In genomic region chr1:156086256-156086662, GRCh38 we compare ENCODE assay signal across 14 cellular contexts. TPM values are rescaled to one million over a fixed set of nuclear protein-coding genes. Genes with fewer than 3 reads are reported as not detected.
DNase-seq lines count a peak whose midpoint lies in the region; ATAC-seq, FAIRE-seq and TF ChIP-seq lines count a peak whose summit lies in the region.
"Had no signal": no experiment of that assay in that cellular context is flagged by ENCODE, and none has a peak within 500 bp of the region (broad histone marks: within the 10 kb centered on the region; RNA-seq: fewer than 3 reads in every experiment).

No MANE protein-coding gene starts in this region.

- no peak overlapping the region for H4K8ac ChIP-seq in H1 (ENCODE audit: extremely low read depth, insufficient read depth, low read length)
- H4K8ac ChIP-seq in mesendoderm (ENCODE audit: low read depth, low read length), result no peak overlapping the region

- no peak overlapping the region for H3K4me3 Mint-ChIP-seq in CD8-positive, alpha-beta T cell

- POLR2A ChIA-PET in H1 (lab: Charles Lee; ENCODE audit: partially characterized antibody), result interaction anchor here (1.1 to 29.6 kb wide), 5 partner anchors 10 to 103 kb away, joined by 3 to 763 read pairs (median 12); partner anchors contain the start of gene LMNA
- POLR2A ChIA-PET in CD8-positive, alpha-beta T cell (lab: Charles Lee), result no interaction called here

- intact Hi-C loops in left colon (cut with DNase I, micrococcal nuclease), result no loop called here
- intact Hi-C loops in CD8-positive, alpha-beta T cell (cut with DNase I, micrococcal nuclease), result no loop called here

- H3K4me3 ChIP-seq in AG10803 (ENCODE audit: low read length) (no peak overlapping the region), H1 (ENCODE audit: extremely low read depth in 1 of 4, insufficient read depth in 2 of 4, low read depth in 3 of 4, low read length in 4 of 4) (no peak overlapping the region), mesendoderm (ENCODE audit: low read length) (no peak overlapping the region)
- H3K4me3 ChIP-seq in CD8-positive, alpha-beta T cell (ENCODE audit: low read depth, low read length), result no peak overlapping the region

- H2BK5ac ChIP-seq in H1 (ENCODE audit: low read depth, low read length) (no peak overlapping the region), mesendoderm (ENCODE audit: low read length) (no peak overlapping the region)

- H3K23me2 ChIP-seq in H1 (ENCODE audit: low read depth, low read length), result peaks cover 3% of the 10 kb centered on the region; the same call in 1 of the 2 replicates

- H3K4me2 ChIP-seq in H1 (ENCODE audit: insufficient read depth in 1 of 2, low read depth in 2 of 2, low read length in 2 of 2) (no peak overlapping the region), mesendoderm (ENCODE audit: low read length) (no peak overlapping the region)

- TF ChIP-seq POLR2A in H1 (IDR thresholded peaks at IDR 0.05; ENCODE audit: control extremely low read depth in 1 of 2, low read depth in 2 of 2, low read length in 2 of 2), result no peak

- H4K5ac ChIP-seq in H1 (ENCODE audit: insufficient read length, low read depth, low read length) (no peak overlapping the region), mesendoderm (ENCODE audit: low read length) (no peak overlapping the region)

- TF ChIP-seq RAD21 in H1 (IDR thresholded peaks at IDR 0.05 in 1 of 2, conservative IDR thresholded peaks at IDR 0.05 in 1 of 2; ENCODE audit: low read depth in 2 of 2, low read length in 2 of 2), result no peak

- no peak for TF ChIP-seq CTCF in AG10803 (conservative IDR thresholded peaks at IDR 0.05; ENCODE audit: low read length)
- no peak for TF ChIP-seq CTCF in H1 (IDR thresholded peaks at IDR 0.05; ENCODE audit: control extremely low read depth in 1 of 3, insufficient read depth in 1 of 3, low read depth in 1 of 3, low read length in 3 of 3)
- TF ChIP-seq CTCF in CD8-positive, alpha-beta T cell (IDR thresholded peaks at IDR 0.05), result no peak

- H3K27ac Mint-ChIP-seq in CD8-positive, alpha-beta T cell, result no peak overlapping the region

- H3K27ac ChIP-seq in H1 (ENCODE audit: low read depth, low read length) (no peak overlapping the region), mesendoderm (ENCODE audit: low read depth, low read length) (no peak overlapping the region)
- no peak overlapping the region for H3K27ac ChIP-seq in CD8-positive, alpha-beta T cell (ENCODE audit: low read depth, low read length)

- H2BK15ac ChIP-seq in H1 (ENCODE audit: low read length) (no peak overlapping the region), mesendoderm (replicated peaks; ENCODE audit: low read depth) (no peak overlapping the region)

- no peaks in the 10 kb centered on the region for H3K36me3 ChIP-seq in H1 (ENCODE audit: control insufficient read depth in 2 of 4, insufficient read depth in 4 of 4, low read length in 3 of 4)
- H3K36me3 ChIP-seq in mesendoderm (ENCODE audit: control insufficient read depth, insufficient read depth, low read length), result no peaks in the 10 kb centered on the region
- no peaks in the 10 kb centered on the region for H3K36me3 ChIP-seq in CD8-positive, alpha-beta T cell (ENCODE audit: insufficient read depth, low read length)

- peak; percentile 54 for DNase-seq in AG10803 (ENCODE audit: low read depth)
- peak; percentile 39 for DNase-seq in NCI-H2029 (lab: John Stamatoyannopoulos, UW)
- DNase-seq in H1 (ENCODE audit: low read depth in 1 of 2, low spot score in 2 of 2), result no peak
- DNase-seq in mesendoderm, result no peak
- DNase-seq in left colon, result no peak
- DNase-seq in activated CD4-positive, CD25-positive, alpha-beta regulatory T cell treated with anti-CD3 and anti-CD28 coated beads, Interleukin-2, amount 50 U/mL, for 72 hours, result no peak
- DNase-seq in NCI-H524 (lab: John Stamatoyannopoulos, UW), result no peak
- DNase-seq in CD8-positive, alpha-beta T cell, result no peak
- DNase-seq: activated gamma-delta T cell; cortex of kidney; Karpas-422; SIG-M5; stimulated activated naive CD4-positive, alpha-beta T cell had no signal

- H3K4ac ChIP-seq in H1 (replicated peaks; ENCODE audit: insufficient read length, low read depth, low read length) (no peak overlapping the region), mesendoderm (ENCODE audit: low read depth, low read length) (no peak overlapping the region)

- peaks cover 7% of the 10 kb centered on the region for H3K4me1 Mint-ChIP-seq in CD8-positive, alpha-beta T cell (ENCODE audit: low read depth)

- H2AFZ ChIP-seq in H1 (ENCODE audit: low read length), result no peak overlapping the region

- H3K23ac ChIP-seq in H1 (ENCODE audit: insufficient read length), result no peak overlapping the region
- H3K23ac ChIP-seq in mesendoderm (ENCODE audit: low read length), result no peak overlapping the region

- no peak overlapping the region for H3K14ac ChIP-seq in H1 (ENCODE audit: insufficient read length)

- 77% methylated on average over 1 of the region's 1 CpG; no CpG with 5 or more reads in 1 of the 2 experiments for WGBS in H1 (ENCODE audit: extremely low coverage in 1 of 2, insufficient coverage in 1 of 2, insufficient read length in 1 of 2, insufficient replicate concordance in 2 of 2, low coverage in 1 of 2, low lambda C conversion rate in 2 of 2, missing lambda C conversion rate in 1 of 2), 2 experiments
- no CpG with 5 or more reads among the region's 1 CpG for WGBS in mesendoderm (ENCODE audit: extremely low coverage, insufficient coverage, low lambda C conversion rate)

- H3K56ac ChIP-seq in H1 (replicated peaks; ENCODE audit: insufficient read length, low read depth, low read length) (no peak overlapping the region), mesendoderm (ENCODE audit: low read length) (peak overlapping the region; percentile 56)

- peaks cover 8 to 9% of the 10 kb centered on the region in 2 experiments for H4K20me1 ChIP-seq in H1 (replicated peaks in 1 of 2; ENCODE audit: control insufficient read depth in 1 of 2, insufficient read depth in 2 of 2, low read length in 2 of 2)

- H2BK12ac ChIP-seq in H1 (ENCODE audit: low read depth, low read length), result no peak overlapping the region

- no peaks in the 10 kb centered on the region for H3K36me3 Mint-ChIP-seq in CD8-positive, alpha-beta T cell

- H3K9me3 ChIP-seq in H1 (ENCODE audit: insufficient read depth in 2 of 2, low read depth in 1 of 2, low read length in 1 of 2), result no peaks in the 10 kb centered on the region
- H3K9me3 ChIP-seq in CD8-positive, alpha-beta T cell (ENCODE audit: low read length), result no peaks in the 10 kb centered on the region

- H2AK5ac ChIP-seq in H1 (ENCODE audit: low read depth, low read length) (no peak overlapping the region), mesendoderm (ENCODE audit: low read length) (no peak overlapping the region)

- H3K4me1 ChIP-seq in H1 (replicated peaks in 1 of 4; ENCODE audit: control insufficient read depth in 3 of 4, insufficient read depth in 4 of 4, low read length in 3 of 4), result peaks cover 4 to 13% (median 9%) of the 10 kb centered on the region in 4 experiments
- peaks cover 6% of the 10 kb centered on the region for H3K4me1 ChIP-seq in mesendoderm (ENCODE audit: control insufficient read depth, low read depth, low read length)
- peaks cover 19% of the 10 kb centered on the region for H3K4me1 ChIP-seq in CD8-positive, alpha-beta T cell (ENCODE audit: insufficient read depth, low read length)

- peaks cover 37% of the 10 kb centered on the region for H3K27me3 Mint-ChIP-seq in CD8-positive, alpha-beta T cell (ENCODE audit: low read depth)

- CTCF ChIA-PET in H1 (lab: Charles Lee; ENCODE audit: partially characterized antibody), result interaction anchor here (0.8 to 29.5 kb wide), 8 partner anchors 10 to 194 kb away, joined by 3 to 1994 read pairs (median 3); partner anchors contain the start of gene LMNA
- CTCF ChIA-PET in CD8-positive, alpha-beta T cell (lab: Charles Lee), result interaction anchor here (1.9 to 29.4 kb wide), 2 partner anchors 39 to 138 kb away, joined by 5 to 1057 read pairs; partner anchors contain the start of gene LMNA

- no peak for FAIRE-seq in H1 (lab: Jason Lieb, UNC)

- H3K18ac ChIP-seq in H1 (ENCODE audit: extremely low read depth, low read length) (no peak overlapping the region), mesendoderm (ENCODE audit: low read length) (no peak overlapping the region)

- H3K79me2 ChIP-seq in H1 (ENCODE audit: control insufficient read depth in 1 of 2, insufficient read depth in 2 of 2, low read length in 2 of 2) (peaks cover 0 to 31% of the 10 kb centered on the region in 2 experiments; a peak in 3 of 4 replicates), mesendoderm (ENCODE audit: control insufficient read depth, insufficient read depth, low read length) (peaks cover 16% of the 10 kb centered on the region)

- no peaks in the 10 kb centered on the region for H3K27me3 ChIP-seq in H1 (replicated peaks in 1 of 4; ENCODE audit: control insufficient read depth in 3 of 4, extremely low read depth in 1 of 4, insufficient read depth in 3 of 4, low read length in 3 of 4)
- H3K27me3 ChIP-seq in mesendoderm (ENCODE audit: insufficient read depth, low read length, poor library complexity), result no peaks in the 10 kb centered on the region
- peaks cover 3% of the 10 kb centered on the region for H3K27me3 ChIP-seq in CD8-positive, alpha-beta T cell (ENCODE audit: insufficient read depth, low read length)

- no peak overlapping the region for H2BK20ac ChIP-seq in H1 (ENCODE audit: low read length)

- H4K91ac ChIP-seq in H1 (replicated peaks; ENCODE audit: insufficient read length, low read length), result no peak overlapping the region

- H3K9me3 Mint-ChIP-seq in CD8-positive, alpha-beta T cell, result no peaks in the 10 kb centered on the region

- TF ChIP-seq EP300 in H1 (IDR thresholded peaks at IDR 0.05; ENCODE audit: borderline replicate concordance in 1 of 2, low read depth in 2 of 2, low read length in 2 of 2), result no peak

- H3K79me1 ChIP-seq in H1 (ENCODE audit: low read depth, low read length) (peaks cover 7% of the 10 kb centered on the region), mesendoderm (ENCODE audit: low read length) (peaks cover 3% of the 10 kb centered on the region)

- H3K9ac ChIP-seq in H1 (replicated peaks in 1 of 4; ENCODE audit: extremely low read depth in 1 of 4, low read depth in 3 of 4, low read length in 3 of 4), result no peak overlapping the region; a peak in 1 of 7 replicates
- no peak overlapping the region for H3K9ac ChIP-seq in mesendoderm (ENCODE audit: low read length)

- H2BK120ac ChIP-seq in H1 (replicated peaks; ENCODE audit: low read depth, low read length) (no peak overlapping the region), mesendoderm (ENCODE audit: low read depth, low read length) (no peak overlapping the region)

- no peak for ATAC-seq in left colon
- ATAC-seq in CD8-positive, alpha-beta T cell, result no peak

RNA-seq across cellular contexts. Expression of gene MEX3A, which starts 4.0 kb away (rescaled TPM):
- total RNA-seq in H1 (2021; fragmentation: NEBNext Ultra II Directional; extraction: Animal tissue kit (Norgen Biotek cat#: 25700)), result 52.4 and 54.7 TPM in 2 replicates
- polyA plus RNA-seq in H1 (2011; rRNA removed), result 34.1 and 43.5 TPM in 2 replicates
- polyA plus RNA-seq in H1 (2011; cell fraction: cytosol; rRNA removed), result 30.7 TPM
- 122 TPM for polyA plus RNA-seq in H1 (2011; cell fraction: nucleus; rRNA removed)
- polyA plus RNA-seq in H1 (2012, experiment 1 of 2), result 42.2 to 51.4 TPM (median 46.7 TPM) in 4 replicates
- polyA plus RNA-seq in H1 (2012, experiment 2 of 2), result 37.7 TPM
- 50.4 TPM for polyA plus RNA-seq in H1 (2013, experiment 1 of 2)
- polyA plus RNA-seq in H1 (2013, experiment 2 of 2), result 45.1 TPM
- 43.0 and 47.3 TPM in 2 replicates for polyA minus RNA-seq in H1 (2011; rRNA and poly(A)+ RNA removed)
- 55.2 TPM for polyA minus RNA-seq in H1 (2011; cell fraction: cytosol; rRNA and poly(A)+ RNA removed)
- polyA minus RNA-seq in H1 (2011; cell fraction: nucleus; rRNA and poly(A)+ RNA removed), result 107 TPM
- polyA plus RNA-seq in mesendoderm (2013, experiment 1 of 2), result 44.2 TPM
- polyA plus RNA-seq in mesendoderm (2013, experiment 2 of 2), result 43.0 TPM
- 1 to 10 TPM in 1 of 2 donors, under 1 TPM in 1; 0.78 to 1.1 TPM for total RNA-seq in left colon
- under 1 TPM; 0.14 to 0.22 TPM for total RNA-seq in CD8-positive, alpha-beta T cell

RNA-seq across cellular contexts. Expression of gene RAB25, which starts 25.3 kb away (rescaled TPM):
- 34.8 and 38.5 TPM in 2 replicates for total RNA-seq in H1 (2021; fragmentation: NEBNext Ultra II Directional; extraction: Animal tissue kit (Norgen Biotek cat#: 25700))
- polyA plus RNA-seq in H1 (2011; rRNA removed), result 98.2 and 117 TPM in 2 replicates
- polyA plus RNA-seq in H1 (2011; cell fraction: cytosol; rRNA removed), result 110 TPM
- polyA plus RNA-seq in H1 (2011; cell fraction: nucleus; rRNA removed), result 61.3 TPM
- polyA plus RNA-seq in H1 (2012, experiment 1 of 2), result 66.9 to 78.3 TPM (median 74.1 TPM) in 4 replicates
- polyA plus RNA-seq in H1 (2012, experiment 2 of 2), result 91.5 TPM
- 48.0 TPM for polyA plus RNA-seq in H1 (2013, experiment 1 of 2)
- polyA plus RNA-seq in H1 (2013, experiment 2 of 2), result 50.7 TPM
- 50.6 and 52.5 TPM in 2 replicates for polyA minus RNA-seq in H1 (2011; rRNA and poly(A)+ RNA removed)
- 24.8 TPM for polyA minus RNA-seq in H1 (2011; cell fraction: cytosol; rRNA and poly(A)+ RNA removed)
- polyA minus RNA-seq in H1 (2011; cell fraction: nucleus; rRNA and poly(A)+ RNA removed), result 19.2 TPM
- 49.9 TPM for polyA plus RNA-seq in mesendoderm (2013, experiment 1 of 2)
- polyA plus RNA-seq in mesendoderm (2013, experiment 2 of 2), result 48.3 TPM
- 100 to 1,000 TPM; 203 to 231 TPM for total RNA-seq in left colon
- under 1 TPM; 0.38 to 0.86 TPM for total RNA-seq in CD8-positive, alpha-beta T cell
- total RNA-seq: myocyte had no signal

RNA-seq across cellular contexts. Expression of gene LMNA, which starts 28.3 kb away (rescaled TPM):
- total RNA-seq in H1 (2021; fragmentation: NEBNext Ultra II Directional; extraction: Animal tissue kit (Norgen Biotek cat#: 25700)), result 46.8 and 48.0 TPM in 2 replicates
- polyA plus RNA-seq in H1 (2011; rRNA removed), result 25.8 and 38.3 TPM in 2 replicates
- polyA plus RNA-seq in H1 (2011; cell fraction: cytosol; rRNA removed), result 33.6 TPM
- polyA plus RNA-seq in H1 (2011; cell fraction: nucleus; rRNA removed), result 78.1 TPM
- polyA plus RNA-seq in H1 (2012, experiment 1 of 2), result 36.7 to 43.4 TPM (median 39.1 TPM) in 4 replicates
- polyA plus RNA-seq in H1 (2012, experiment 2 of 2), result 56.7 TPM
- 34.7 TPM for polyA plus RNA-seq in H1 (2013, experiment 1 of 2)
- 32.6 TPM for polyA plus RNA-seq in H1 (2013, experiment 2 of 2)
- 15.1 and 20.9 TPM in 2 replicates for polyA minus RNA-seq in H1 (2011; rRNA and poly(A)+ RNA removed)
- 33.7 TPM for polyA minus RNA-seq in H1 (2011; cell fraction: cytosol; rRNA and poly(A)+ RNA removed)
- polyA minus RNA-seq in H1 (2011; cell fraction: nucleus; rRNA and poly(A)+ RNA removed), result 28.1 TPM
- polyA plus RNA-seq in mesendoderm (2013, experiment 1 of 2), result 59.4 TPM
- polyA plus RNA-seq in mesendoderm (2013, experiment 2 of 2), result 59.0 TPM
- total RNA-seq in left colon, result 100 to 1,000 TPM; 335 to 478 TPM
- 100 to 1,000 TPM; 281 to 298 TPM for total RNA-seq in CD8-positive, alpha-beta T cell

RNA-seq across cellular contexts. Expression of gene LAMTOR2, which starts 31.7 kb away (rescaled TPM):
- 50.5 and 54.7 TPM in 2 replicates for total RNA-seq in H1 (2021; fragmentation: NEBNext Ultra II Directional; extraction: Animal tissue kit (Norgen Biotek cat#: 25700))
- polyA plus RNA-seq in H1 (2011; rRNA removed), result 122 and 131 TPM in 2 replicates
- 109 TPM for polyA plus RNA-seq in H1 (2011; cell fraction: cytosol; rRNA removed)
- polyA plus RNA-seq in H1 (2011; cell fraction: nucleus; rRNA removed), result 74.9 TPM
- 77.2 to 105 TPM (median 92.7 TPM) in 4 replicates for polyA plus RNA-seq in H1 (2012, experiment 1 of 2)
- 70.5 TPM for polyA plus RNA-seq in H1 (2012, experiment 2 of 2)
- polyA plus RNA-seq in H1 (2013, experiment 1 of 2), result 63.5 TPM
- 69.2 TPM for polyA plus RNA-seq in H1 (2013, experiment 2 of 2)
- 18.2 and 23.3 TPM in 2 replicates for polyA minus RNA-seq in H1 (2011; rRNA and poly(A)+ RNA removed)
- 14.1 TPM for polyA minus RNA-seq in H1 (2011; cell fraction: cytosol; rRNA and poly(A)+ RNA removed)
- 22.4 TPM for polyA minus RNA-seq in H1 (2011; cell fraction: nucleus; rRNA and poly(A)+ RNA removed)
- polyA plus RNA-seq in mesendoderm (2013, experiment 1 of 2), result 58.6 TPM
- polyA plus RNA-seq in mesendoderm (2013, experiment 2 of 2), result 51.9 TPM
- 10 to 100 TPM; 70.6 to 72.7 TPM for total RNA-seq in left colon
- total RNA-seq in CD8-positive, alpha-beta T cell, result 1 to 10 TPM; 6.7 to 8.3 TPM

RNA-seq across cellular contexts. Expression of gene UBQLN4, which starts 32.7 kb away (rescaled TPM):
- total RNA-seq in H1 (2021; fragmentation: NEBNext Ultra II Directional; extraction: Animal tissue kit (Norgen Biotek cat#: 25700)), result 37.7 and 39.8 TPM in 2 replicates
- 47.8 and 52.0 TPM in 2 replicates for polyA plus RNA-seq in H1 (2011; rRNA removed)
- 40.8 TPM for polyA plus RNA-seq in H1 (2011; cell fraction: cytosol; rRNA removed)
- 76.1 TPM for polyA plus RNA-seq in H1 (2011; cell fraction: nucleus; rRNA removed)
- 42.4 to 49.0 TPM (median 44.7 TPM) in 4 replicates for polyA plus RNA-seq in H1 (2012, experiment 1 of 2)
- polyA plus RNA-seq in H1 (2012, experiment 2 of 2), result 40.6 TPM
- 26.1 TPM for polyA plus RNA-seq in H1 (2013, experiment 1 of 2)
- 26.7 TPM for polyA plus RNA-seq in H1 (2013, experiment 2 of 2)
- 48.9 and 53.6 TPM in 2 replicates for polyA minus RNA-seq in H1 (2011; rRNA and poly(A)+ RNA removed)
- polyA minus RNA-seq in H1 (2011; cell fraction: cytosol; rRNA and poly(A)+ RNA removed), result 31.0 TPM
- polyA minus RNA-seq in H1 (2011; cell fraction: nucleus; rRNA and poly(A)+ RNA removed), result 29.2 TPM
- 31.9 TPM for polyA plus RNA-seq in mesendoderm (2013, experiment 1 of 2)
- 31.5 TPM for polyA plus RNA-seq in mesendoderm (2013, experiment 2 of 2)
- 10 to 100 TPM; 21.7 to 26.7 TPM for total RNA-seq in left colon
- total RNA-seq in CD8-positive, alpha-beta T cell, result 10 to 100 TPM in 1 of 2 experiments, 1 to 10 TPM in 1; 9.8 to 10.8 TPM

Comparison
In these comparisons a context has a peak if more than half of its experiments do, and no peak if none do; other contexts are left out.
1. DNase-seq: peak in AG10803 (single experiment) and NCI-H2029 (single experiment); none in H1 (0 of 2), mesendoderm (single experiment), left colon (0 of 2), activated CD4-positive, CD25-positive, alpha-beta regulatory T cell treated with anti-CD3 and anti-CD28 coated beads, Interleukin-2, amount 50 U/mL, for 72 hours (single experiment), NCI-H524 (0 of 2) and CD8-positive, alpha-beta T cell (0 of 7).
2. RNA of gene MEX3A, which starts 4.0 kb away (total RNA-seq): 52.4 to 54.7 TPM in H1; 0.78 to 1.1 TPM in left colon and 0.14 to 0.22 TPM in CD8-positive, alpha-beta T cell; every median in the first group is over 10 times any median in the second.
3. RNA of gene RAB25, which starts 25.3 kb away (total RNA-seq): 203 to 231 TPM in left colon and 34.8 to 38.5 TPM in H1; 0.38 to 0.86 TPM in CD8-positive, alpha-beta T cell; every median in the first group is over 10 times any median in the second.